In genomic region chr6:20331625-20332024, GRCh38 we compare ENCODE assay signal across 22 cellular contexts.
A peak's percentile ranks its signal among the peaks of the same experiment; 100 is the strongest.
DNase-seq lines count a peak whose midpoint lies in the region; ATAC-seq and TF ChIP-seq lines count a peak whose summit lies in the region.
"Had no signal": no experiment of that assay in that cellular context is flagged by ENCODE, and none has a peak within 500 bp of the region (broad histone marks: within the 10 kb centered on the region; RNA-seq: fewer than 3 reads in every experiment).

No MANE protein-coding gene starts in this region.

- TF ChIP-seq CTCF in right atrium auricular region (IDR thresholded peaks at IDR 0.05) = no peak

- H3K36me3 ChIP-seq in right atrium auricular region = no peaks in the 10 kb centered on the region
- H3K36me3 ChIP-seq: BE2C, BLaER1 had no signal

- intact Hi-C loops in Right ventricle myocardium inferior (cut with DNase I) (no loop called here), left ventricle myocardium superior (cut with micrococcal nuclease) (no loop called here), right cardiac atrium (cut with DNase I) (no loop called here)

- H3K27ac ChIP-seq in right atrium auricular region (peak overlapping the region in 1 of 2 donors; percentile 49), right cardiac atrium (ENCODE audit: low read length) (no peak overlapping the region)
- H3K27ac ChIP-seq: 22Rv1, A549, BLaER1 had no signal

- H3K4me1 ChIP-seq in right atrium auricular region = peaks cover 0 to 5% of the 10 kb centered on the region in 2 donors
- no peaks in the 10 kb centered on the region for H3K4me1 ChIP-seq in right cardiac atrium (ENCODE audit: control insufficient read depth, insufficient read depth, low read length)
- H3K4me1 ChIP-seq: A549, BE2C, BLaER1 had no signal

- no peak overlapping the region for H3K4me3 ChIP-seq in right atrium auricular region
- H3K4me3 ChIP-seq in right cardiac atrium (ENCODE audit: low read length) = no peak overlapping the region
- H3K4me3 ChIP-seq: A549, BLaER1, GM12878 had no signal

- 54% methylated on average over 5 of the region's 5 CpGs for WGBS in right cardiac atrium

- DNase-seq in Right ventricle myocardium inferior (ENCODE audit: missing footprints) = no peak
- DNase-seq in right atrium auricular region (ENCODE audit: low spot score) = no peak
- no peak for DNase-seq in left ventricle myocardium superior
- no peak for DNase-seq in right cardiac atrium
- no peak for DNase-seq in AG08395 (ENCODE audit: low spot score)
- DNase-seq: BE2C; C1 segment of cervical spinal cord; CD4-positive, alpha-beta memory T cell; CD4-positive, CD25-positive, alpha-beta regulatory T cell; CD8-positive, alpha-beta memory T cell; COR-L47; DMS 273 treated with DMSO at 0.1 percent for 48 hours; DMS153; DMS53; DMS79; DND-41; EL; GDM1 had no signal

- H3K27me3 ChIP-seq in right atrium auricular region (no peaks in the 10 kb centered on the region), right cardiac atrium (ENCODE audit: control insufficient read depth, insufficient read depth) (no peaks in the 10 kb centered on the region)

- H3K9me3 ChIP-seq in right atrium auricular region = no peaks in the 10 kb centered on the region
- H3K9me3 ChIP-seq in right cardiac atrium (ENCODE audit: control insufficient read depth, low read length) = no peaks in the 10 kb centered on the region
- H3K9me3 ChIP-seq: A549, BE2C, BLaER1 had no signal

- peak; percentile 42 for ATAC-seq in Right ventricle myocardium inferior
- peak; percentile 57 for ATAC-seq in left ventricle myocardium superior
- ATAC-seq in right cardiac atrium = no peak
- ATAC-seq: A549, GM12878 had no signal

Comparison
In these comparisons a context has a peak if more than half of its experiments do, and no peak if none do; other contexts are left out.
1. ATAC-seq: peak in Right ventricle myocardium inferior (single experiment) and left ventricle myocardium superior (single experiment); none in right cardiac atrium (0 of 2).